In genomic region chr22:37634505-37635002, GRCh38 we compare ENCODE assay signal across 9 cellular contexts. TPM values are rescaled to one million over a fixed set of nuclear protein-coding genes. Genes with fewer than 3 reads are reported as not detected.
DNase-seq lines count a peak whose midpoint lies in the region; ATAC-seq, FAIRE-seq and TF ChIP-seq lines count a peak whose summit lies in the region.
"Had no signal": no experiment of that assay in that cellular context is flagged by ENCODE, and none has a peak within 500 bp of the region (broad histone marks: within the 10 kb centered on the region; RNA-seq: fewer than 3 reads in every experiment).

No MANE protein-coding gene starts in this region.

- H3K27ac ChIP-seq in ACC112 (ENCODE audit: low read depth, low read length) (peak overlapping the region; percentile 58), astrocyte (ENCODE audit: low read depth, low read length) (peak overlapping the region; percentile 30), mesenchymal stem cell (ENCODE audit: low read length, poor library complexity, severe bottlenecking) (peak overlapping the region; percentile 88)
- H3K27ac ChIP-seq: VCaP had no signal

- no peaks in the 10 kb centered on the region for H3K9me3 Mint-ChIP-seq in astrocyte (ENCODE audit: unreplicated experiment)

- no peaks in the 10 kb centered on the region for H3K79me1 ChIP-seq in mesenchymal stem cell (replicated peaks; ENCODE audit: low read length, poor library complexity, severe bottlenecking)

- peaks cover 4% of the 10 kb centered on the region for H3K36me3 Mint-ChIP-seq in astrocyte (ENCODE audit: low read depth, unreplicated experiment)

- H3K27ac Mint-ChIP-seq in astrocyte (ENCODE audit: unreplicated experiment), result peak overlapping the region; percentile 86

- H3K9ac ChIP-seq in astrocyte (ENCODE audit: low read length) (peak overlapping the region; percentile 38), mesenchymal stem cell (ENCODE audit: low read length) (peak overlapping the region; percentile 75)

- H3K27me3 ChIP-seq in ACC112 (ENCODE audit: insufficient read depth, low read length) (no peaks in the 10 kb centered on the region), astrocyte (ENCODE audit: insufficient read depth, low read length) (no peaks in the 10 kb centered on the region), mesenchymal stem cell (ENCODE audit: control insufficient read depth in 1 of 2, insufficient read depth in 1 of 2, low read length in 2 of 2) (peaks cover 0 to 5% of the 10 kb centered on the region in 2 experiments)

- 33% methylated on average over 5 of the region's 6 CpGs for WGBS in mesenchymal stem cell

- peak overlapping the region; percentile 54 for H3K4me3 Mint-ChIP-seq in astrocyte (ENCODE audit: unreplicated experiment)

- H3K4me1 Mint-ChIP-seq in astrocyte (ENCODE audit: low read depth, unreplicated experiment), result peaks cover 32% of the 10 kb centered on the region

- no peak for FAIRE-seq in astrocyte (lab: Jason Lieb, UNC)

- TF ChIP-seq CTCF in astrocyte (IDR thresholded peaks at IDR 0.05; ENCODE audit: insufficient read depth, low read depth, low read length), result no peak

- H3K36me3 ChIP-seq in ACC112 (ENCODE audit: insufficient read depth, low read length), result no peaks in the 10 kb centered on the region
- no peaks in the 10 kb centered on the region for H3K36me3 ChIP-seq in astrocyte (ENCODE audit: insufficient read depth, low read length)
- peaks cover 18 to 31% of the 10 kb centered on the region in 2 experiments for H3K36me3 ChIP-seq in mesenchymal stem cell (ENCODE audit: control insufficient read depth in 1 of 2, insufficient read depth in 2 of 2, low read depth in 1 of 2, low read length in 2 of 2)

- H2AFZ ChIP-seq in ACC112 (ENCODE audit: low read length, unreplicated experiment), result no peak overlapping the region
- H2AFZ ChIP-seq in astrocyte (ENCODE audit: low read depth, low read length), result no peak overlapping the region
- H2AFZ ChIP-seq in mesenchymal stem cell (ENCODE audit: low read depth, low read length), result no peak overlapping the region

- no peaks in the 10 kb centered on the region for H4K20me1 ChIP-seq in astrocyte (ENCODE audit: insufficient read depth, low read length)

- peak overlapping the region; percentile 41 to 98 for H2BK12ac ChIP-seq in mesenchymal stem cell (ENCODE audit: low read length in 2 of 2)

- no peak for ATAC-seq in HG03095 (IDR thresholded peaks at IDR 0.05; ENCODE audit: unreplicated experiment)

- H3K79me2 ChIP-seq in ACC112 (ENCODE audit: control insufficient read depth, insufficient read depth, low read length, unreplicated experiment) (no peaks in the 10 kb centered on the region), astrocyte (ENCODE audit: insufficient read depth, low read length) (no peaks in the 10 kb centered on the region)

- DNase-seq in HT-29 (ENCODE audit: low spot score) (peak; percentile 35), astrocyte (ENCODE audit: low read depth) (no peak), mesenchymal stem cell (no peak), KBM-7 (no peak), ureter (ENCODE audit: low spot score) (no peak), NCI-H748 treated with DMSO at 0.1 percent for 48 hours (lab: John Stamatoyannopoulos, UW) (no peak)

- H3K23ac ChIP-seq in mesenchymal stem cell (ENCODE audit: low read length in 2 of 2), result peak overlapping the region in 1 of 2 experiments; percentile 71

- peak overlapping the region; percentile 9 to 93 for H3K4ac ChIP-seq in mesenchymal stem cell (ENCODE audit: low read depth in 1 of 2, low read length in 2 of 2)

- peak overlapping the region; percentile 79 for H3K4me2 ChIP-seq in astrocyte (ENCODE audit: low read length)
- no peak overlapping the region for H3K4me2 ChIP-seq in mesenchymal stem cell (ENCODE audit: low read length, poor library complexity, severe bottlenecking)

- H2BK120ac ChIP-seq in mesenchymal stem cell (ENCODE audit: low read depth, low read length), result peak overlapping the region; percentile 36

- H3K14ac ChIP-seq in mesenchymal stem cell (ENCODE audit: low read length in 2 of 2), result peak overlapping the region in 1 of 2 experiments; percentile 92

- peak overlapping the region; percentile 84 to 97 for H3K18ac ChIP-seq in mesenchymal stem cell (ENCODE audit: low read depth in 1 of 2, low read length in 2 of 2)

- 0 out of 2 replicates have a peak overlapping the region, but pooled peaks have one; percentile 11 for H3K4me3 ChIP-seq in ACC112 (ENCODE audit: low read depth, low read length)
- H3K4me3 ChIP-seq in astrocyte (ENCODE audit: insufficient read depth, low read depth, low read length), result no peak overlapping the region
- peak overlapping the region in 1 of 2 experiments; percentile 70 for H3K4me3 ChIP-seq in mesenchymal stem cell (ENCODE audit: insufficient read depth in 1 of 2, low read depth in 1 of 2, low read length in 2 of 2)

- in situ Hi-C loops in KBM-7 (cut with MboI; ENCODE audit: low pct_unique_long_range_greater_than_20kb, low sequenced_read_pairs), result no loop called here

- peak overlapping the region; percentile 33 for H4K8ac ChIP-seq in mesenchymal stem cell (ENCODE audit: low read length)

- H3K4me1 ChIP-seq in ACC112 (ENCODE audit: control insufficient read depth, insufficient read depth, low read length, unreplicated experiment) (peaks cover 27% of the 10 kb centered on the region), astrocyte (ENCODE audit: insufficient read depth, low read length) (peaks cover 46% of the 10 kb centered on the region), mesenchymal stem cell (ENCODE audit: control insufficient read depth, insufficient read depth, low read depth, low read length) (peaks cover 77% of the 10 kb centered on the region)

- peak overlapping the region; percentile 58 for H2AK5ac ChIP-seq in mesenchymal stem cell (ENCODE audit: low read length, severe bottlenecking)

- peak overlapping the region; percentile 59 for H4K91ac ChIP-seq in mesenchymal stem cell (ENCODE audit: low read length)

- H3K9me3 ChIP-seq in astrocyte (ENCODE audit: insufficient read depth, low read depth, low read length) (no peaks in the 10 kb centered on the region), mesenchymal stem cell (ENCODE audit: control insufficient read depth, low read length) (no peaks in the 10 kb centered on the region)

- H3K27me3 Mint-ChIP-seq in astrocyte (ENCODE audit: low read depth, unreplicated experiment), result no peaks in the 10 kb centered on the region

- H2BK5ac ChIP-seq in mesenchymal stem cell (ENCODE audit: low read depth, low read length, poor library complexity, severe bottlenecking), result peak overlapping the region; percentile 44

- H2BK15ac ChIP-seq in mesenchymal stem cell (ENCODE audit: low read depth, poor library complexity, severe bottlenecking), result no peak overlapping the region

RNA-seq across cellular contexts. Expression of gene SH3BP1, which starts 4.9 kb away (rescaled TPM):
- total RNA-seq in HT-29 (2014; rRNA removed; shearing (Covaris generic)), result 38.8 and 47.1 TPM in 2 replicates
- total RNA-seq in astrocyte (26.5 and 31.6 TPM in 2 replicates), ureter (56.2 TPM)
- 15.4 TPM for polyA plus RNA-seq in mesenchymal stem cell (2013, experiment 1 of 2)
- polyA plus RNA-seq in mesenchymal stem cell (2013, experiment 2 of 2), result 15.0 TPM

RNA-seq across cellular contexts. Expression of gene PDXP, which starts 24.0 kb away (rescaled TPM):
- total RNA-seq in HT-29 (2014; rRNA removed; shearing (Covaris generic)), result 25.4 and 33.0 TPM in 2 replicates
- total RNA-seq in astrocyte, result 18.9 and 22.4 TPM in 2 replicates
- 7.5 TPM for polyA plus RNA-seq in mesenchymal stem cell (2013, experiment 1 of 2)
- 6.7 TPM for polyA plus RNA-seq in mesenchymal stem cell (2013, experiment 2 of 2)
- total RNA-seq in ureter, result 5.2 TPM

RNA-seq across cellular contexts. Expression of gene GGA1, which starts 25.9 kb away (rescaled TPM):
- total RNA-seq in HT-29 (2014; rRNA removed; shearing (Covaris generic)), result 54.1 and 55.1 TPM in 2 replicates
- total RNA-seq in astrocyte (39.9 and 43.1 TPM in 2 replicates), ureter (68.9 TPM)
- 25.3 TPM for polyA plus RNA-seq in mesenchymal stem cell (2013, experiment 1 of 2)
- 23.1 TPM for polyA plus RNA-seq in mesenchymal stem cell (2013, experiment 2 of 2)

RNA-seq across cellular contexts. Expression of gene LGALS1, which starts 40.9 kb away (rescaled TPM):
- 15.3 and 30.9 TPM in 2 replicates for total RNA-seq in HT-29 (2014; rRNA removed; shearing (Covaris generic))
- total RNA-seq in astrocyte, result 240 and 260 TPM in 2 replicates
- 4,707 TPM for polyA plus RNA-seq in mesenchymal stem cell (2013, experiment 1 of 2)
- polyA plus RNA-seq in mesenchymal stem cell (2013, experiment 2 of 2), result 4,802 TPM
- 396 TPM for total RNA-seq in ureter

RNA-seq across cellular contexts. Expression of gene NOL12, which starts 51.6 kb away (rescaled TPM):
- total RNA-seq in HT-29 (2014; rRNA removed; shearing (Covaris generic)), result 25.2 and 42.3 TPM in 2 replicates
- total RNA-seq in astrocyte (17.9 and 18.1 TPM in 2 replicates), ureter (36.8 TPM)
- polyA plus RNA-seq in mesenchymal stem cell (2013, experiment 1 of 2), result 14.9 TPM
- 13.9 TPM for polyA plus RNA-seq in mesenchymal stem cell (2013, experiment 2 of 2)

Comparison
In these comparisons a context has a peak if more than half of its experiments do, and no peak if none do; other contexts are left out.
1. H3K27ac ChIP-seq: peak in every context shown above with its lines; median percentile 88 in mesenchymal stem cell; 58 in ACC112; 30 in astrocyte.